Comparison of ENCODE assay signal across 7 cellular contexts in the genomic region with DNA sequence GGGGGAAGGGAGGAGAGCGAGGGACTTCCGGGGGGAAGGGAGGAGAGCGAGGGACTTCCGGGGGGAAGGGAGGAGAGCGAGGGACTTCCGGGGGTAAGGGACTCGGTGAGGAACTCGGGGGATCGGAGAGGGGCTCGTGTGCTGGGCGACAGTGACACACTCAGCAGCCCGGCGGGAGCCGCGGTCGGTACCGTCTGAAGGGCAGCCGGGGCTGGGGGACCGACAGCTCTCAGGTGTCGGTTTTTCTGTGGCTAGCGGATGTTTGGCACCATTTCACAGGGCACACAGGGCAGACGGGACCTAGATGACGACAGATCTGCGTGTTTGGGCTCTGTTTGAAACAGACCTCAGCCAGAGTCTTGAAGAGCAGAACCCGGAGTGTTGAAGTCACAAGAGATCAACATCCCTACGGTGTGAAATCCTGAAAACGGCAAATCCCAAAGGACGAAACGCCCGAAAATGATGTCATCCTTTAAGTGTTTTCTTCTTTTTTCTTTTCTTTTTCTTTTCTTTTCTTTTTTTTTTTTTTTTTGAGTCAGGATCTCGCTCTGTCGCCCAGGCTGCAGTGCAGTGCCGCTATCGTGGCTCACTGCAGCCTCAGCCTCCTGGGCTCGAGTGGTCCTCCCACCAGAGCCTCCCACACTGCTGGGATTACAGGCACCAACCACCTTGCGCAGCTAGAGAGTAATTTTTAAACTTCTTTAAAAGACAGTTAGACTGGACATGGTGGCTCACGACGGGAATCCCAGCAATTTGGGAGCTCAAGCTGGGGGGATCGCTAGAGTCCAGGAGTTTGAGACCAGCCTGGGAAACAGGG.
DNase-seq lines count a peak whose midpoint lies in the region; ATAC-seq and TF ChIP-seq lines count a peak whose summit lies in the region.

No MANE protein-coding gene starts in this region.

- peak; percentile 68 for ATAC-seq in GM18498 (IDR thresholded peaks at IDR 0.05; ENCODE audit: unreplicated experiment)
- ATAC-seq in HG02798 (IDR thresholded peaks at IDR 0.05; ENCODE audit: poor library complexity, unreplicated experiment): peak; percentile 78

- TF ChIP-seq CTCF in choroid plexus epithelial cell (conservative IDR thresholded peaks at IDR 0.05; ENCODE audit: low read depth, low read length): no peak

- peak overlapping the region; percentile 75 for H3K4me3 ChIP-seq in choroid plexus epithelial cell (ENCODE audit: low read depth, low read length)

- DNase-seq in NCI-H2227 (lab: John Stamatoyannopoulos, UW; ENCODE audit: unreplicated experiment) (peak; percentile 75), choroid plexus epithelial cell (ENCODE audit: low read depth) (peak; percentile 82), left kidney (ENCODE audit: low read depth, low spot score) (peak; percentile 89)
- peak; percentile 66 to 77 for DNase-seq in activated CD4-positive, alpha-beta T cell treated with anti-CD3 and anti-CD28 coated beads for 4 hours
- peak; percentile 81 for DNase-seq in stimulated activated CD4-positive, alpha-beta T cell treated with anti-CD3 and anti-CD28 coated beads, Interleukin-1b, Interleukin-23, amount 100 ng/mL, for 48 hours

Comparison
In these comparisons a context has a peak if more than half of its experiments do, and no peak if none do; other contexts are left out.
1. Peak in every context shown above with its lines: DNase-seq, ATAC-seq and H3K4me3 ChIP-seq.